Comparison of ENCODE assay signal across 21 cellular contexts in the genomic region with DNA sequence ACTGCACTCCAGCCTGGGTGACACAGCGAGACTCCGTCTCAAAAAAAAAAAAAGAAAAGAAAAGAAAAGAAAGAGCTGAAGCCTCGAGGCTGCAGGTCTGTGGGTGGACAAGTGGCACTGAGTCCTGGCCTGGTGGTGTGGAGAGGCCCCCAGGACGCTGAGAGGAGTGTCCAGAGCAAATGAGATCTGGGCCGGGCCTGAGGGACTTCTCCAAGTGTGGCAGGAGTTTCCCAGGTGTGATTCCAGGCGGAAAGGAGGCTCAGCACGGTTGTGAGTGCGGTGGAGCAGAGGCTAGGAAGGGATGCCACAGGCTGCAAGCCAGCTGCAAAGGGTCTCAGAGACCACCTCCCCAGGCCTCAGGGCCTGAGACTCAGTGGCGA. TPM values are rescaled to one million over a fixed set of nuclear protein-coding genes. Genes with fewer than 3 reads are reported as not detected.
DNase-seq lines count a peak whose midpoint lies in the region; ATAC-seq, FAIRE-seq and TF ChIP-seq lines count a peak whose summit lies in the region.
"Had no signal": no experiment of that assay in that cellular context is flagged by ENCODE, and none has a peak within 500 bp of the region (broad histone marks: within the 10 kb centered on the region; RNA-seq: fewer than 3 reads in every experiment).

No MANE protein-coding gene starts in this region.

- H3K9me3 ChIP-seq in left ventricle myocardium inferior (replicated peaks) (no peaks in the 10 kb centered on the region), pancreas (no peaks in the 10 kb centered on the region)
- H3K9me3 ChIP-seq: mucosa of descending colon, tibial nerve had no signal

- no peak for FAIRE-seq in pancreas (lab: Jason Lieb, UNC)
- FAIRE-seq: A204.1, GM19239 had no signal

- H3K36me3 Mint-ChIP-seq in dendritic cell treated with granulocyte-macrophage colony-stimulating factor and Interleukin-4, amounts not matched to agents 40 ng/mL and 50 ng/mL, for 4 days (ENCODE audit: low read depth): peaks cover 7% of the 10 kb centered on the region
- H3K36me3 Mint-ChIP-seq in mesothelial cell of epicardium (peaks cover 7% of the 10 kb centered on the region), type B pancreatic cell (peaks cover 9% of the 10 kb centered on the region)
- H3K36me3 Mint-ChIP-seq: activated naive CD4-positive, alpha-beta T cell treated with anti-CD3 and anti-CD28 coated beads, Interleukin-2, amount 50 U/mL, for 24 hours had no signal

- ATAC-seq in left cardiac atrium (no peak), pancreas (no peak)
- ATAC-seq: left colon; mucosa of descending colon; stimulated activated naive CD8-positive, alpha-beta T cell treated with anti-CD3 and anti-CD28 coated beads, Interleukin-15, Interleukin-2, amounts not matched to agents 100 U/mL and 50 U/mL, for 24 hours had no signal

- H3K4me3 Mint-ChIP-seq in dendritic cell treated with granulocyte-macrophage colony-stimulating factor and Interleukin-4, amounts not matched to agents 40 ng/mL and 50 ng/mL, for 4 days: no peak overlapping the region
- no peak overlapping the region for H3K4me3 Mint-ChIP-seq in mesothelial cell of epicardium
- no peak overlapping the region for H3K4me3 Mint-ChIP-seq in type B pancreatic cell
- H3K4me3 Mint-ChIP-seq: activated naive CD4-positive, alpha-beta T cell treated with anti-CD3 and anti-CD28 coated beads, Interleukin-2, amount 50 U/mL, for 24 hours had no signal

- DNase-seq in left ventricle myocardium inferior (no peak), left cardiac atrium (no peak), mesothelial cell of epicardium (ENCODE audit: low spot score in 2 of 2, unreplicated experiment in 2 of 2) (no peak), type B pancreatic cell (ENCODE audit: extremely low spot score, unreplicated experiment) (no peak), NCI-H446 treated with DMSO at 0.1 percent for 48 hours (lab: John Stamatoyannopoulos, UW) (no peak), germinal center (ENCODE audit: low spot score) (no peak), pancreas (no peak)
- DNase-seq: activated CD4-positive, alpha-beta T cell treated with anti-CD3 and anti-CD28 coated beads for 48 hours; effector memory CD4-positive, alpha-beta T cell; left colon; mucosa of descending colon; NCI-H1048; NCI-H1930; NCI-H2227 treated with DMSO at 0.1 percent for 48 hours; stimulated activated CD4-positive, alpha-beta T cell treated with anti-CD3 and anti-CD28 coated beads, Interleukin-4, amount 100 ng/mL, for 24 hours; stimulated activated naive CD8-positive, alpha-beta T cell treated with anti-CD3 and anti-CD28 coated beads, Interleukin-15, Interleukin-2, amounts not matched to agents 100 U/mL and 50 U/mL, for 24 hours had no signal

- H3K4me1 Mint-ChIP-seq in dendritic cell treated with granulocyte-macrophage colony-stimulating factor and Interleukin-4, amounts not matched to agents 40 ng/mL and 50 ng/mL, for 4 days (ENCODE audit: low read depth): peaks cover 86% of the 10 kb centered on the region
- peaks cover 25% of the 10 kb centered on the region for H3K4me1 Mint-ChIP-seq in mesothelial cell of epicardium
- peaks cover 44% of the 10 kb centered on the region for H3K4me1 Mint-ChIP-seq in type B pancreatic cell (ENCODE audit: unreplicated experiment)

- no peak overlapping the region for H3K4me3 ChIP-seq in left ventricle myocardium inferior
- no peak overlapping the region for H3K4me3 ChIP-seq in pancreas
- H3K4me3 ChIP-seq: mucosa of descending colon, tibial nerve had no signal

- WGBS in pancreas, 2 donors: 91 to 96% methylated on average over 9 of the region's 9 CpGs

- H3K27ac ChIP-seq in left ventricle myocardium inferior (replicated peaks) (peak overlapping the region; percentile 62), pancreas (no peak overlapping the region)

- H3K27me3 Mint-ChIP-seq in dendritic cell treated with granulocyte-macrophage colony-stimulating factor and Interleukin-4, amounts not matched to agents 40 ng/mL and 50 ng/mL, for 4 days: peaks cover 12% of the 10 kb centered on the region
- H3K27me3 Mint-ChIP-seq in mesothelial cell of epicardium (ENCODE audit: low read depth) (no peaks in the 10 kb centered on the region), type B pancreatic cell (no peaks in the 10 kb centered on the region)
- H3K27me3 Mint-ChIP-seq: activated naive CD4-positive, alpha-beta T cell treated with anti-CD3 and anti-CD28 coated beads, Interleukin-2, amount 50 U/mL, for 24 hours had no signal

- TF ChIP-seq CTCF in left ventricle myocardium inferior (IDR thresholded peaks at IDR 0.05; ENCODE audit: borderline replicate concordance) (no peak), mesothelial cell of epicardium (IDR thresholded peaks at IDR 0.05; ENCODE audit: unreplicated experiment) (no peak), type B pancreatic cell (conservative IDR thresholded peaks at IDR 0.05) (no peak), pancreas (IDR thresholded peaks at IDR 0.05) (no peak)

- no peaks in the 10 kb centered on the region for H3K9me3 Mint-ChIP-seq in dendritic cell treated with granulocyte-macrophage colony-stimulating factor and Interleukin-4, amounts not matched to agents 40 ng/mL and 50 ng/mL, for 4 days
- H3K9me3 Mint-ChIP-seq in mesothelial cell of epicardium (no peaks in the 10 kb centered on the region), type B pancreatic cell (peaks cover 7% of the 10 kb centered on the region)
- H3K9me3 Mint-ChIP-seq: activated naive CD4-positive, alpha-beta T cell treated with anti-CD3 and anti-CD28 coated beads, Interleukin-2, amount 50 U/mL, for 24 hours had no signal

- intact Hi-C loops in left ventricle myocardium inferior (cut with micrococcal nuclease) (no loop called here), left cardiac atrium (cut with DNase I) (no loop called here), pancreas (cut with DNase I) (no loop called here)
- intact Hi-C loops in dendritic cell treated with granulocyte-macrophage colony-stimulating factor and Interleukin-4, amounts not matched to agents 40 ng/mL and 50 ng/mL, for 4 days (cut with micrococcal nuclease): no loop called here

- H3K27ac Mint-ChIP-seq in dendritic cell treated with granulocyte-macrophage colony-stimulating factor and Interleukin-4, amounts not matched to agents 40 ng/mL and 50 ng/mL, for 4 days: peak overlapping the region; percentile 70
- H3K27ac Mint-ChIP-seq in mesothelial cell of epicardium (peak overlapping the region; percentile 13), type B pancreatic cell (peak overlapping the region; percentile 92)
- H3K27ac Mint-ChIP-seq: activated naive CD4-positive, alpha-beta T cell treated with anti-CD3 and anti-CD28 coated beads, Interleukin-2, amount 50 U/mL, for 24 hours had no signal

- no peaks in the 10 kb centered on the region for H3K27me3 ChIP-seq in left ventricle myocardium inferior (ENCODE audit: low read depth)
- no peaks in the 10 kb centered on the region for H3K27me3 ChIP-seq in pancreas
- H3K27me3 ChIP-seq: tibial nerve had no signal

- H3K4me1 ChIP-seq in left ventricle myocardium inferior (peaks cover 65% of the 10 kb centered on the region), pancreas (peaks cover 0 to 12% (median 5%) of the 10 kb centered on the region in 3 donors)

- H3K36me3 ChIP-seq in left ventricle myocardium inferior: no peaks in the 10 kb centered on the region
- H3K36me3 ChIP-seq in pancreas: no peaks in the 10 kb centered on the region
- H3K36me3 ChIP-seq: tibial nerve had no signal

RNA-seq across cellular contexts. Expression of a gene that starts 11.9 kb away (rescaled TPM):
- total RNA-seq in left ventricle myocardium inferior (55.5 TPM), left cardiac atrium (10 to 100 TPM; 61.9 to 76.5 TPM), mesothelial cell of epicardium (46.0 to 56.5 TPM (median 48.9 TPM) in 3 replicates), type B pancreatic cell (ENCODE audit: low replicate concordance) (27.4 and 40.4 TPM in 2 replicates), pancreas (10 to 100 TPM; 26.3 to 39.6 (median 30.0) TPM)
- 10 to 100 TPM in 1 of 2 donors, 1 to 10 TPM in 1; 8.9 to 13.9 TPM for polyA plus RNA-seq in pancreas

Comparison
In these comparisons a context has a peak if more than half of its experiments do, and no peak if none do; other contexts are left out.
1. H3K27ac Mint-ChIP-seq: peak in every context shown above with its lines; median percentile 92 in type B pancreatic cell; 70 in dendritic cell treated with granulocyte-macrophage colony-stimulating factor and Interleukin-4, amounts not matched to agents 40 ng/mL and 50 ng/mL, for 4 days; 13 in mesothelial cell of epicardium.